Comparison of ENCODE assay signal across 1 cellular context in the genomic region with DNA sequence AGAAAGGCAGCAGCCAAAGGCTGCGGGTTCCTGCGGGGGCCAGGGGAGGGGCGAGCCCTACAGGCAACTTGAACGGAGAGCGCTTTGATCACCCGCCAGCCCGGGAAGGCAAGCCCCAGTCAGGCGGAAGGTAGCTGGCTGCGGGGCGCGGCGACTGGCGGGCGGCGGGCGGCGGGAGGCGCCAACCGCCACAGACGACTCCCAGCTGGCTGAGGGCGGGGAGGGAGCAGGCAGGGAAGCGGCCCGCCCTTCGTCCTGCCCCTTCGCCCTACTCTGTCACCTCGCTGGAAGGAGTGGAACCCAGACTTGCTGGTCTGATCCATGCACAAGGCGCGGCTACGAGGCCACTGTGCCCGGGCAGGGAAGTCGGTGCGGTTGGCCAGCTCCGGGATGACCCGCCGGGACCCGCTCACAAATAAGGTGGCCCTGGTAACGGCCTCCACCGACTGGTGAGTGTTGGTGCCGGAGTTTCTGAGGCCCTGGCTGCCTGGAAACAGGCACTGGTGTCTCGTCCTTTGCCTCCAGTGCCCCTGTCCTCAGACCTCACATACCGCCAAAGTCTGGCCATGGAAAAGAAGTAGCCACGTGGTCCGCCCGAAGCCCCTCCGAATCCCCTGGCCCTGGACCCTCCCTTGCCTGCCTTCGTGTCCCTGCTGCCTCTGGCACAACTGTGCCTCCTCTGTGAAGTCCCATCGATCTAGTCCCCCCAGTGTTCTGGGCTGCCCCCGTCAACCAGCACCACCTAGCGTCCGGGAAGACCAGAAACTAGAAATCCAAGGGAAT.
TF ChIP-seq lines count a peak whose summit lies in the region.
"Not testable (repeated sequence)": the region's sequence is repeated elsewhere in the genome, so short reads cannot be mapped to it uniquely, and the experiment has no call there.

No MANE protein-coding gene starts in this region.

TF ChIP-seq in HepG2, 621 proteins besides CTCF, POLR2A, EP300 and RAD21 (continued from another document and continues in another):
- peak; percentile 98 for TF ChIP-seq PATZ1 (CRISPR knock-in tag; IDR thresholded peaks at IDR 0.05)
- TF ChIP-seq ZNF264 (CRISPR knock-in tag; IDR thresholded peaks at IDR 0.05) = peak; percentile 46; the same call in 1 of the 2 replicates
- peak; percentile 84 for TF ChIP-seq ZNF292 (CRISPR knock-in tag; IDR thresholded peaks at IDR 0.05; ENCODE audit: borderline replicate concordance, low read depth)
- peak; percentile 77; the same call in 1 of the 2 replicates for TF ChIP-seq ZNF674 (CRISPR knock-in tag; IDR thresholded peaks at IDR 0.05; ENCODE audit: low read depth)
- TF ChIP-seq FOXK1 (CRISPR knock-in tag; IDR thresholded peaks at IDR 0.05; ENCODE audit: borderline replicate concordance, low read depth) = peak; percentile 74; the same call in 1 of the 2 replicates
- peak; percentile 79 for TF ChIP-seq PHF8 (CRISPR knock-in tag; IDR thresholded peaks at IDR 0.05)
- TF ChIP-seq XRCC5 (optimal IDR thresholded peaks at IDR 0.05; ENCODE audit: low read length) = peak; percentile 92
- peak; percentile 77 for TF ChIP-seq ZNF768 (CRISPR knock-in tag; IDR thresholded peaks at IDR 0.05)
- TF ChIP-seq ZNF331 (CRISPR knock-in tag; IDR thresholded peaks at IDR 0.05) = peak; percentile 85
- TF ChIP-seq ONECUT2 (CRISPR knock-in tag; IDR thresholded peaks at IDR 0.05) = peak; percentile 97
- TF ChIP-seq, protein P1, sequence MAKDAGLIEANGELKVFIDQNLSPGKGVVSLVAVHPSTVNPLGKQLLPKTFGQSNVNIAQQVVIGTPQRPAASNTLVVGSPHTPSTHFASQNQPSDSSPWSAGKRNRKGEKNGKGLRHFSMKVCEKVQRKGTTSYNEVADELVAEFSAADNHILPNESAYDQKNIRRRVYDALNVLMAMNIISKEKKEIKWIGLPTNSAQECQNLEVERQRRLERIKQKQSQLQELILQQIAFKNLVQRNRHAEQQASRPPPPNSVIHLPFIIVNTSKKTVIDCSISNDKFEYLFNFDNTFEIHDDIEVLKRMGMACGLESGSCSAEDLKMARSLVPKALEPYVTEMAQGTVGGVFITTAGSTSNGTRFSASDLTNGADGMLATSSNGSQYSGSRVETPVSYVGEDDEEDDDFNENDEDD (CRISPR knock-in tag; IDR thresholded peaks at IDR 0.05; ENCODE audit: borderline replicate concordance) = peak; percentile 58; the same call in 1 of the 2 replicates
- TF ChIP-seq ZNF749 (CRISPR knock-in tag; IDR thresholded peaks at IDR 0.05; ENCODE audit: borderline replicate concordance) = peak; percentile 85; the same call in 1 of the 2 replicates
- peak; percentile 69; the same call in 1 of the 2 replicates for TF ChIP-seq CHCHD3 (CRISPR knock-in tag; IDR thresholded peaks at IDR 0.05)
- TF ChIP-seq POGZ (CRISPR knock-in tag; IDR thresholded peaks at IDR 0.05) = peak; percentile 96
- peak; percentile 65; the same call in 1 of the 2 replicates for TF ChIP-seq REXO4 (CRISPR knock-in tag; IDR thresholded peaks at IDR 0.05; ENCODE audit: borderline replicate concordance)
- peak; percentile 44; the same call in 1 of the 2 replicates for TF ChIP-seq ZKSCAN8 (CRISPR knock-in tag; IDR thresholded peaks at IDR 0.05; ENCODE audit: borderline replicate concordance)
- peak; percentile 88 for TF ChIP-seq TARDBP (CRISPR knock-in tag; IDR thresholded peaks at IDR 0.05)
- TF ChIP-seq, protein P2, sequence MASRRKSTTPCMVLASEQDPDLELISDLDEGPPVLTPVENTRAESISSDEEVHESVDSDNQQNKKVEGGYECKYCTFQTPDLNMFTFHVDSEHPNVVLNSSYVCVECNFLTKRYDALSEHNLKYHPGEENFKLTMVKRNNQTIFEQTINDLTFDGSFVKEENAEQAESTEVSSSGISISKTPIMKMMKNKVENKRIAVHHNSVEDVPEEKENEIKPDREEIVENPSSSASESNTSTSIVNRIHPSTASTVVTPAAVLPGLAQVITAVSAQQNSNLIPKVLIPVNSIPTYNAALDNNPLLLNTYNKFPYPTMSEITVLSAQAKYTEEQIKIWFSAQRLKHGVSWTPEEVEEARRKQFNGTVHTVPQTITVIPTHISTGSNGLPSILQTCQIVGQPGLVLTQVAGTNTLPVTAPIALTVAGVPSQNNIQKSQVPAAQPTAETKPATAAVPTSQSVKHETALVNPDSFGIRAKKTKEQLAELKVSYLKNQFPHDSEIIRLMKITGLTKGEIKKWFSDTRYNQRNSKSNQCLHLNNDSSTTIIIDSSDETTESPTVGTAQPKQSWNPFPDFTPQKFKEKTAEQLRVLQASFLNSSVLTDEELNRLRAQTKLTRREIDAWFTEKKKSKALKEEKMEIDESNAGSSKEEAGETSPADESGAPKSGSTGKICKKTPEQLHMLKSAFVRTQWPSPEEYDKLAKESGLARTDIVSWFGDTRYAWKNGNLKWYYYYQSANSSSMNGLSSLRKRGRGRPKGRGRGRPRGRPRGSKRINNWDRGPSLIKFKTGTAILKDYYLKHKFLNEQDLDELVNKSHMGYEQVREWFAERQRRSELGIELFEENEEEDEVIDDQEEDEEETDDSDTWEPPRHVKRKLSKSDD (CRISPR knock-in tag; IDR thresholded peaks at IDR 0.05; ENCODE audit: low read depth) = peak; percentile 18; the same call in 1 of the 2 replicates
- peak; percentile 87 for TF ChIP-seq REPIN1 (CRISPR knock-in tag; IDR thresholded peaks at IDR 0.05; ENCODE audit: borderline replicate concordance, low read depth)
- TF ChIP-seq KAT2B (IDR thresholded peaks at IDR 0.05; ENCODE audit: borderline replicate concordance, low read depth, low read length) = peak; percentile 28; the same call in 1 of the 2 replicates
- peak; percentile 83; the same call in 1 of the 2 replicates for TF ChIP-seq ZNF83 (CRISPR knock-in tag; IDR thresholded peaks at IDR 0.05; ENCODE audit: borderline replicate concordance)
- peak; percentile 75; the same call in 1 of the 2 replicates for TF ChIP-seq DPF2 (CRISPR knock-in tag; IDR thresholded peaks at IDR 0.05; ENCODE audit: borderline replicate concordance, low read depth)
- TF ChIP-seq, protein P3, sequence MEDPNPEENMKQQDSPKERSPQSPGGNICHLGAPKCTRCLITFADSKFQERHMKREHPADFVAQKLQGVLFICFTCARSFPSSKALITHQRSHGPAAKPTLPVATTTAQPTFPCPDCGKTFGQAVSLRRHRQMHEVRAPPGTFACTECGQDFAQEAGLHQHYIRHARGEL (CRISPR knock-in tag; IDR thresholded peaks at IDR 0.05) = peak; percentile 28
- peak; percentile 65 for TF ChIP-seq SKI (IDR thresholded peaks at IDR 0.05; ENCODE audit: partially characterized antibody)
- peak; percentile 71; the same call in 1 of the 2 replicates for TF ChIP-seq SIN3A (IDR thresholded peaks at IDR 0.05; ENCODE audit: borderline replicate concordance, low read depth, low read length)
- TF ChIP-seq RBAK (CRISPR knock-in tag; IDR thresholded peaks at IDR 0.05) = 0 out of 2 replicates have a peak, but pooled peaks have one; percentile 24
- peak; percentile 63; the same call in 1 of the 2 replicates for TF ChIP-seq NCOA1 (CRISPR knock-in tag; IDR thresholded peaks at IDR 0.05)
- 0 out of 2 replicates have a peak, but pooled peaks have one; percentile 74 for TF ChIP-seq ZNF790 (CRISPR knock-in tag; IDR thresholded peaks at IDR 0.05; ENCODE audit: borderline replicate concordance)
- TF ChIP-seq, protein P4, sequence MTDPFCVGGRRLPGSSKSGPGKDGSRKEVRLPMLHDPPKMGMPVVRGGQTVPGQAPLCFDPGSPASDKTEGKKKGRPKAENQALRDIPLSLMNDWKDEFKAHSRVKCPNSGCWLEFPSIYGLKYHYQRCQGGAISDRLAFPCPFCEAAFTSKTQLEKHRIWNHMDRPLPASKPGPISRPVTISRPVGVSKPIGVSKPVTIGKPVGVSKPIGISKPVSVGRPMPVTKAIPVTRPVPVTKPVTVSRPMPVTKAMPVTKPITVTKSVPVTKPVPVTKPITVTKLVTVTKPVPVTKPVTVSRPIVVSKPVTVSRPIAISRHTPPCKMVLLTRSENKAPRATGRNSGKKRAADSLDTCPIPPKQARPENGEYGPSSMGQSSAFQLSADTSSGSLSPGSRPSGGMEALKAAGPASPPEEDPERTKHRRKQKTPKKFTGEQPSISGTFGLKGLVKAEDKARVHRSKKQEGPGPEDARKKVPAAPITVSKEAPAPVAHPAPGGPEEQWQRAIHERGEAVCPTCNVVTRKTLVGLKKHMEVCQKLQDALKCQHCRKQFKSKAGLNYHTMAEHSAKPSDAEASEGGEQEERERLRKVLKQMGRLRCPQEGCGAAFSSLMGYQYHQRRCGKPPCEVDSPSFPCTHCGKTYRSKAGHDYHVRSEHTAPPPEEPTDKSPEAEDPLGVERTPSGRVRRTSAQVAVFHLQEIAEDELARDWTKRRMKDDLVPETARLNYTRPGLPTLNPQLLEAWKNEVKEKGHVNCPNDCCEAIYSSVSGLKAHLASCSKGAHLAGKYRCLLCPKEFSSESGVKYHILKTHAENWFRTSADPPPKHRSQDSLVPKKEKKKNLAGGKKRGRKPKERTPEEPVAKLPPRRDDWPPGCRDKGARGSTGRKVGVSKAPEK (CRISPR knock-in tag; IDR thresholded peaks at IDR 0.05; ENCODE audit: borderline replicate concordance) = 0 out of 2 replicates have a peak, but pooled peaks have one; percentile 63
- TF ChIP-seq SMAD3 (CRISPR knock-in tag; IDR thresholded peaks at IDR 0.05) = peak; percentile 91; the same call in 1 of the 2 replicates
- peak; percentile 86 for TF ChIP-seq ARNT2 (CRISPR knock-in tag; IDR thresholded peaks at IDR 0.05; ENCODE audit: low read depth)
- TF ChIP-seq DMAP1 (CRISPR knock-in tag; IDR thresholded peaks at IDR 0.05) = peak; percentile 72; the same call in 1 of the 2 replicates
- peak; percentile 68; the same call in 1 of the 2 replicates for TF ChIP-seq ZSCAN9 (CRISPR knock-in tag; IDR thresholded peaks at IDR 0.05; ENCODE audit: borderline replicate concordance)
- TF ChIP-seq ZNF7 (CRISPR knock-in tag; IDR thresholded peaks at IDR 0.05) = peak; percentile 40; the same call in 1 of the 2 replicates
- TF ChIP-seq ZNF510 (CRISPR knock-in tag; IDR thresholded peaks at IDR 0.05; ENCODE audit: low read depth) = peak; percentile 70; the same call in 1 of the 2 replicates
- not testable (repeated sequence) for TF ChIP-seq SOX13 (IDR thresholded peaks at IDR 0.05)
- 0 out of 4 replicates have a peak, but pooled peaks of 1 of the 2 experiments have one; percentile 14 for TF ChIP-seq SOX13 (CRISPR knock-in tag; conservative IDR thresholded peaks at IDR 0.05 in 1 of 2, IDR thresholded peaks at IDR 0.05 in 1 of 2)
- TF ChIP-seq POLR2AphosphoS5 (IDR thresholded peaks at IDR 0.05; ENCODE audit: low read depth, low read length) = peak; percentile 84
- TF ChIP-seq, protein P5, sequence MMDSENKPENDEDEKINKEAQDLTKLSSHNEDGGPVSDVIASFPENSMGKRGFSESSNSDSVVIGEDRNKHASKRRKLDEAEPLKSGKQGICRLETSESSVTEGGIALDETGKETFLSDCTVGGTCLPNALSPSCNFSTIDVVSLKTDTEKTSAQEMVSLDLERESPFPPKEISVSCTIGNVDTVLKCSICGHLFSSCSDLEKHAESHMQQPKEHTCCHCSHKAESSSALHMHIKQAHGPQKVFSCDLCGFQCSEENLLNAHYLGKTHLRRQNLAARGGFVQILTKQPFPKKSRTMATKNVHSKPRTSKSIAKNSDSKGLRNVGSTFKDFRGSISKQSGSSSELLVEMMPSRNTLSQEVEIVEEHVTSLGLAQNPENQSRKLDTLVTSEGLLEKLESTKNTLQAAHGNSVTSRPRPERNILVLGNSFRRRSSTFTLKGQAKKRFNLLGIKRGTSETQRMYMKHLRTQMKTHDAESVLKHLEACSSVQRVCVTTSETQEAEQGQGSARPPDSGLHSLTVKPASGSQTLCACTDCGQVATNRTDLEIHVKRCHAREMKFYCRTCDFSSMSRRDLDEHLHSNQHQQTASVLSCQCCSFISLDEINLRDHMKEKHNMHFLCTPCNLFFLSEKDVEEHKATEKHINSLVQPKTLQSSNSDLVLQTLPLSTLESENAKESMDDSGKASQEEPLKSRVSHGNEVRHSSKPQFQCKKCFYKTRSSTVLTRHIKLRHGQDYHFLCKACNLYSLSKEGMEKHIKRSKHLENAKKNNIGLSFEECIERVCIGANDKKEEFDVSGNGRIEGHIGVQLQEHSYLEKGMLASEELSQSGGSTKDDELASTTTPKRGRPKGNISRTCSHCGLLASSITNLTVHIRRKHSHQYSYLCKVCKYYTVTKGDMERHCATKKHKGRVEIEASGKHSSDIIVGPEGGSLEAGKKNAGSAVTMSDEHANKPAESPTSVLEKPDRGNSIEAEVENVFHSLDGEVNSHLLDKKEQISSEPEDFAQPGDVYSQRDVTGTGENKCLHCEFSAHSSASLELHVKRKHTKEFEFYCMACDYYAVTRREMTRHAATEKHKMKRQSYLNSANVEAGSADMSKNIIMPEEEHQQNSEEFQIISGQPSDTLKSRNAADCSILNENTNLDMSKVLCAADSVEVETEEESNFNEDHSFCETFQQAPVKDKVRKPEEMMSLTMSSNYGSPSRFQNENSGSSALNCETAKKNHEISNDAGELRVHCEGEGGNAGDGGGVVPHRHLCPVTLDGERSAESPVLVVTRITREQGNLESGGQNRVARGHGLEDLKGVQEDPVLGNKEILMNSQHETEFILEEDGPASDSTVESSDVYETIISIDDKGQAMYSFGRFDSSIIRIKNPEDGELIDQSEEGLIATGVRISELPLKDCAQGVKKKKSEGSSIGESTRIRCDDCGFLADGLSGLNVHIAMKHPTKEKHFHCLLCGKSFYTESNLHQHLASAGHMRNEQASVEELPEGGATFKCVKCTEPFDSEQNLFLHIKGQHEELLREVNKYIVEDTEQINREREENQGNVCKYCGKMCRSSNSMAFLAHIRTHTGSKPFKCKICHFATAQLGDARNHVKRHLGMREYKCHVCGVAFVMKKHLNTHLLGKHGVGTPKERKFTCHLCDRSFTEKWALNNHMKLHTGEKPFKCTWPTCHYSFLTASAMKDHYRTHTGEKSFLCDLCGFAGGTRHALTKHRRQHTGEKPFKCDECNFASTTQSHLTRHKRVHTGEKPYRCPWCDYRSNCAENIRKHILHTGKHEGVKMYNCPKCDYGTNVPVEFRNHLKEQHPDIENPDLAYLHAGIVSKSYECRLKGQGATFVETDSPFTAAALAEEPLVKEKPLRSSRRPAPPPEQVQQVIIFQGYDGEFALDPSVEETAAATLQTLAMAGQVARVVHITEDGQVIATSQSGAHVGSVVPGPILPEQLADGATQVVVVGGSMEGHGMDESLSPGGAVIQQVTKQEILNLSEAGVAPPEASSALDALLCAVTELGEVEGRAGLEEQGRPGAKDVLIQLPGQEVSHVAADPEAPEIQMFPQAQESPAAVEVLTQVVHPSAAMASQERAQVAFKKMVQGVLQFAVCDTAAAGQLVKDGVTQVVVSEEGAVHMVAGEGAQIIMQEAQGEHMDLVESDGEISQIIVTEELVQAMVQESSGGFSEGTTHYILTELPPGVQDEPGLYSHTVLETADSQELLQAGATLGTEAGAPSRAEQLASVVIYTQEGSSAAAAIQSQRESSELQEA (CRISPR knock-in tag; IDR thresholded peaks at IDR 0.05; ENCODE audit: not compliant biosample characterization) = peak; percentile 53
- 0 out of 2 replicates have a peak, but pooled peaks have one; percentile 43 for TF ChIP-seq RARG (CRISPR knock-in tag; IDR thresholded peaks at IDR 0.05; ENCODE audit: low read depth)
- peak; percentile 95 for TF ChIP-seq ZNF451 (CRISPR knock-in tag; IDR thresholded peaks at IDR 0.05)
